In genomic region chr12:122200541-122201175, GRCh38 we compare ENCODE assay signal across 1 cellular context.
TF ChIP-seq lines count a peak whose summit lies in the region.

No MANE protein-coding gene starts in this region.

TF ChIP-seq in WTC11, 78 proteins besides CTCF, POLR2A, EP300 and RAD21 (continued from another document):
- no peak for TF ChIP-seq ATF6 (CRISPR knock-in tag; IDR thresholded peaks at IDR 0.05)
- TF ChIP-seq USF1 (CRISPR knock-in tag; IDR thresholded peaks at IDR 0.05) = no peak
